9 cellular contexts compared by ENCODE assay signal in the genomic region with DNA sequence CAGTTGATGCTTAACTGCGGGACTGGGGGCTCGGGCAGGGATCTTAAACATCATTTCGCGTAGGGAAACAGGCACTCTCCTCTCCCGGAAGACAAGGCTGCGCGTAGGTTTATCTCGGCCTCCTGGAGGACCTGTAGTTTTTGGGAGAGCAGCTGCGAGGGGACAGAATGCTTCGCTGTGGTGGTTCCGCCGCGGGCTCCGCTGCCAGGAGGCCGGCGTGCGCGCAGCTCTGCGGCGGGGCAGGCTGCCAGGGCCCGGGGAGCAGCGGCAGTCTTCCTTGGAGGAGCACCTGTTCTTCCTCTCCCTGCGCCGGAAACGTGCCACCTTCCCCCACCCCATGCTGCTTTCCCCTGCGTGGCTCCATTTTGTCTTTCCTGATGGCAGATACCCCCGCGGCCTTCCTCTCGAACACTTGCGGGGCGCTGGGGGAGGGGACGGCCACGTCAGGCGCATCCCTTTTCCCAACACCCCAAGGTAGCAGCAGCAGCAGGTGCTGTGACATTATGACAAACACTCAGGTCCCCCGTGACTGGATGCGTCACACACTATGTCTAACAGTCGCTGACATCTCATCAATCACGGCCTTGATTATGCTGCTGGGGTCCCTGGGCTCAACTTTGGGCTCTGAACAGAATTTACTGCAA.
A peak's percentile ranks its signal among the peaks of the same experiment; 100 is the strongest.
DNase-seq lines count a peak whose midpoint lies in the region; ATAC-seq and TF ChIP-seq lines count a peak whose summit lies in the region.
"Had no signal": no experiment of that assay in that cellular context is flagged by ENCODE, and none has a peak within 500 bp of the region (broad histone marks: within the 10 kb centered on the region; RNA-seq: fewer than 3 reads in every experiment).

No MANE protein-coding gene starts in this region.

- H3K27ac Mint-ChIP-seq in WTC11 = no peak overlapping the region
- H3K27ac Mint-ChIP-seq: stimulated activated memory B cell treated with anti-CD40 and anti-IgM and Interleukin-4, amounts not matched to agents 10 μg/mL and 1 μg/mL and 100 μg/mL, for 72 hours had no signal

- peak overlapping the region; percentile 74 for H3K4me3 Mint-ChIP-seq in WTC11
- H3K4me3 Mint-ChIP-seq: stimulated activated memory B cell treated with anti-CD40 and anti-IgM and Interleukin-4, amounts not matched to agents 10 μg/mL and 1 μg/mL and 100 μg/mL, for 72 hours had no signal

- peaks cover 39% of the 10 kb centered on the region for H3K27me3 Mint-ChIP-seq in WTC11 (ENCODE audit: low read depth)
- H3K27me3 Mint-ChIP-seq: stimulated activated memory B cell treated with anti-CD40 and anti-IgM and Interleukin-4, amounts not matched to agents 10 μg/mL and 1 μg/mL and 100 μg/mL, for 72 hours had no signal

- POLR2A ChIA-PET in WTC11 (lab: Charles Lee) = no interaction called here

- peak; percentile 88 for ATAC-seq in WTC11
- ATAC-seq: stimulated activated memory B cell treated with anti-CD40 and anti-IgM and Interleukin-4, amounts not matched to agents 10 μg/mL and 1 μg/mL and 100 μg/mL, for 72 hours had no signal

- no peaks in the 10 kb centered on the region for H3K36me3 Mint-ChIP-seq in WTC11
- H3K36me3 Mint-ChIP-seq: stimulated activated memory B cell treated with anti-CD40 and anti-IgM and Interleukin-4, amounts not matched to agents 10 μg/mL and 1 μg/mL and 100 μg/mL, for 72 hours had no signal

- peaks cover 9% of the 10 kb centered on the region; the same call in 1 of the 2 replicates for H3K9me3 Mint-ChIP-seq in WTC11

- CTCF ChIA-PET in WTC11 (lab: Charles Lee) = interaction anchor here (1.0 to 1.5 kb wide), 2 partner anchors 29 to 326 kb away, joined by 4 read pairs; no protein-coding TSS in a partner anchor

- DNase-seq in EH (ENCODE audit: low read depth) = peak; percentile 7
- peak; percentile 35 for DNase-seq in WTC11 (ENCODE audit: low spot score)
- peak; percentile 8 for DNase-seq in hepatic stellate cell (ENCODE audit: low spot score)
- peak; percentile 9 for DNase-seq in renal cortical epithelial cell (ENCODE audit: low read depth)
- DNase-seq in kidney glomerular epithelial cell (lab: John Stamatoyannopoulos, UW) = no peak
- DNase-seq in NCI-H1694 (lab: John Stamatoyannopoulos, UW) = no peak
- DNase-seq in DMS114 treated with DMSO at 0.1 percent for 48 hours (lab: John Stamatoyannopoulos, UW; ENCODE audit: unreplicated experiment) = no peak
- no peak for DNase-seq in NCI-H524 treated with DMSO at 0.1 percent for 48 hours (lab: John Stamatoyannopoulos, UW)

- no peak for TF ChIP-seq CTCF in WTC11 (IDR thresholded peaks at IDR 0.05)

- H3K4me1 Mint-ChIP-seq in WTC11 = peaks cover 21% of the 10 kb centered on the region
- H3K4me1 Mint-ChIP-seq: stimulated activated memory B cell treated with anti-CD40 and anti-IgM and Interleukin-4, amounts not matched to agents 10 μg/mL and 1 μg/mL and 100 μg/mL, for 72 hours had no signal

TF ChIP-seq in WTC11, 78 proteins besides CTCF, POLR2A, EP300 and RAD21 (continues in another document):
- TF ChIP-seq KAT7 (CRISPR knock-in tag; IDR thresholded peaks at IDR 0.05; ENCODE audit: borderline replicate concordance) (no peak), ZNF121 (CRISPR knock-in tag; IDR thresholded peaks at IDR 0.05) (peak; percentile 74), ZNF263 (CRISPR knock-in tag; IDR thresholded peaks at IDR 0.05; ENCODE audit: low read depth) (0 out of 2 replicates have a peak, but pooled peaks have one; percentile 39), HMGXB4 (CRISPR knock-in tag; IDR thresholded peaks at IDR 0.05) (no peak), SP1 (CRISPR knock-in tag; conservative IDR thresholded peaks at IDR 0.05) (no peak), ETV6 (CRISPR knock-in tag; IDR thresholded peaks at IDR 0.05) (0 out of 2 replicates have a peak, but pooled peaks have one; percentile 32), FOXJ3 (CRISPR knock-in tag; IDR thresholded peaks at IDR 0.05; ENCODE audit: borderline replicate concordance) (no peak), MAX (CRISPR knock-in tag; IDR thresholded peaks at IDR 0.05) (0 out of 2 replicates have a peak, but pooled peaks have one; percentile 26), ZNF281 (CRISPR knock-in tag; IDR thresholded peaks at IDR 0.05) (peak; percentile 41; the same call in 1 of the 2 replicates), GTF2I (CRISPR knock-in tag; conservative IDR thresholded peaks at IDR 0.05) (no peak)
- TF ChIP-seq, protein P1, sequence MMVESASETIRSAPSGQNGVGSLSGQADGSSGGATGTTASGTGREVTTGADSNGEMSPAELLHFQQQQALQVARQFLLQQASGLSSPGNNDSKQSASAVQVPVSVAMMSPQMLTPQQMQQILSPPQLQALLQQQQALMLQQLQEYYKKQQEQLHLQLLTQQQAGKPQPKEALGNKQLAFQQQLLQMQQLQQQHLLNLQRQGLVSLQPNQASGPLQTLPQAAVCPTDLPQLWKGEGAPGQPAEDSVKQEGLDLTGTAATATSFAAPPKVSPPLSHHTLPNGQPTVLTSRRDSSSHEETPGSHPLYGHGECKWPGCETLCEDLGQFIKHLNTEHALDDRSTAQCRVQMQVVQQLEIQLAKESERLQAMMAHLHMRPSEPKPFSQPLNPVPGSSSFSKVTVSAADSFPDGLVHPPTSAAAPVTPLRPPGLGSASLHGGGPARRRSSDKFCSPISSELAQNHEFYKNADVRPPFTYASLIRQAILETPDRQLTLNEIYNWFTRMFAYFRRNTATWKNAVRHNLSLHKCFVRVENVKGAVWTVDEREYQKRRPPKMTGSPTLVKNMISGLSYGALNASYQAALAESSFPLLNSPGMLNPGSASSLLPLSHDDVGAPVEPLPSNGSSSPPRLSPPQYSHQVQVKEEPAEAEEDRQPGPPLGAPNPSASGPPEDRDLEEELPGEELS (CRISPR knock-in tag; IDR thresholded peaks at IDR 0.05) = no peak
- TF ChIP-seq, protein P2, sequence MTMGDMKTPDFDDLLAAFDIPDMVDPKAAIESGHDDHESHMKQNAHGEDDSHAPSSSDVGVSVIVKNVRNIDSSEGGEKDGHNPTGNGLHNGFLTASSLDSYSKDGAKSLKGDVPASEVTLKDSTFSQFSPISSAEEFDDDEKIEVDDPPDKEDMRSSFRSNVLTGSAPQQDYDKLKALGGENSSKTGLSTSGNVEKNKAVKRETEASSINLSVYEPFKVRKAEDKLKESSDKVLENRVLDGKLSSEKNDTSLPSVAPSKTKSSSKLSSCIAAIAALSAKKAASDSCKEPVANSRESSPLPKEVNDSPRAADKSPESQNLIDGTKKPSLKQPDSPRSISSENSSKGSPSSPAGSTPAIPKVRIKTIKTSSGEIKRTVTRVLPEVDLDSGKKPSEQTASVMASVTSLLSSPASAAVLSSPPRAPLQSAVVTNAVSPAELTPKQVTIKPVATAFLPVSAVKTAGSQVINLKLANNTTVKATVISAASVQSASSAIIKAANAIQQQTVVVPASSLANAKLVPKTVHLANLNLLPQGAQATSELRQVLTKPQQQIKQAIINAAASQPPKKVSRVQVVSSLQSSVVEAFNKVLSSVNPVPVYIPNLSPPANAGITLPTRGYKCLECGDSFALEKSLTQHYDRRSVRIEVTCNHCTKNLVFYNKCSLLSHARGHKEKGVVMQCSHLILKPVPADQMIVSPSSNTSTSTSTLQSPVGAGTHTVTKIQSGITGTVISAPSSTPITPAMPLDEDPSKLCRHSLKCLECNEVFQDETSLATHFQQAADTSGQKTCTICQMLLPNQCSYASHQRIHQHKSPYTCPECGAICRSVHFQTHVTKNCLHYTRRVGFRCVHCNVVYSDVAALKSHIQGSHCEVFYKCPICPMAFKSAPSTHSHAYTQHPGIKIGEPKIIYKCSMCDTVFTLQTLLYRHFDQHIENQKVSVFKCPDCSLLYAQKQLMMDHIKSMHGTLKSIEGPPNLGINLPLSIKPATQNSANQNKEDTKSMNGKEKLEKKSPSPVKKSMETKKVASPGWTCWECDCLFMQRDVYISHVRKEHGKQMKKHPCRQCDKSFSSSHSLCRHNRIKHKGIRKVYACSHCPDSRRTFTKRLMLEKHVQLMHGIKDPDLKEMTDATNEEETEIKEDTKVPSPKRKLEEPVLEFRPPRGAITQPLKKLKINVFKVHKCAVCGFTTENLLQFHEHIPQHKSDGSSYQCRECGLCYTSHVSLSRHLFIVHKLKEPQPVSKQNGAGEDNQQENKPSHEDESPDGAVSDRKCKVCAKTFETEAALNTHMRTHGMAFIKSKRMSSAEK (CRISPR knock-in tag; IDR thresholded peaks at IDR 0.05; ENCODE audit: borderline replicate concordance) = no peak

Comparison
In these comparisons a context has a peak if more than half of its experiments do, and no peak if none do; other contexts are left out.
1. DNase-seq: peak in EH (single experiment), WTC11 (single experiment), hepatic stellate cell (single experiment) and renal cortical epithelial cell (single experiment); none in kidney glomerular epithelial cell (single experiment), NCI-H1694 (single experiment), DMS114 treated with DMSO at 0.1 percent for 48 hours (single experiment) and NCI-H524 treated with DMSO at 0.1 percent for 48 hours (single experiment).